ENCODE assay signal across 10 cellular contexts in genomic region chr7:2110586-2111396, GRCh38.
DNase-seq lines count a peak whose midpoint lies in the region; ATAC-seq and TF ChIP-seq lines count a peak whose summit lies in the region.
"Had no signal": no experiment of that assay in that cellular context is flagged by ENCODE, and none has a peak within 500 bp of the region (broad histone marks: within the 10 kb centered on the region; RNA-seq: fewer than 3 reads in every experiment).

No MANE protein-coding gene starts in this region.

- H4K20me1 ChIP-seq in BLaER1 (no peaks in the 10 kb centered on the region), OCI-LY7 (ENCODE audit: insufficient read depth, low read length) (no peaks in the 10 kb centered on the region)

- H3K4me1 ChIP-seq in BLaER1 (peaks cover 96% of the 10 kb centered on the region), OCI-LY7 (ENCODE audit: insufficient read depth, low read length, poor library complexity, severe bottlenecking) (peaks cover 40% of the 10 kb centered on the region), endodermal cell (ENCODE audit: control insufficient read depth, insufficient read depth, low read length) (peaks cover 7% of the 10 kb centered on the region), neuronal stem cell (ENCODE audit: control insufficient read depth in 2 of 2, insufficient read depth in 1 of 2, low read depth in 1 of 2, low read length in 2 of 2) (peaks cover 48 to 53% of the 10 kb centered on the region in 2 donors)
- H3K4me1 ChIP-seq: ascending aorta had no signal

- H3K9me3 ChIP-seq in BLaER1 (peaks cover 20% of the 10 kb centered on the region), OCI-LY7 (ENCODE audit: low read length) (no peaks in the 10 kb centered on the region), endodermal cell (ENCODE audit: control insufficient read depth, low read length) (no peaks in the 10 kb centered on the region), neuronal stem cell (replicated peaks in 1 of 2; ENCODE audit: control insufficient read depth in 2 of 2, insufficient read depth in 1 of 2, low read depth in 1 of 2, low read length in 2 of 2) (no peaks in the 10 kb centered on the region)
- H3K9me3 ChIP-seq: ascending aorta, heart right ventricle had no signal

- H3K4me2 ChIP-seq in BLaER1 = peak overlapping the region; percentile 94
- H3K4me2 ChIP-seq in OCI-LY7 (ENCODE audit: low read length) = peak overlapping the region; percentile 79
- H3K4me2 ChIP-seq in neuronal stem cell (ENCODE audit: insufficient read depth, low read length, poor library complexity, severe bottlenecking) = peak overlapping the region; percentile 13

- no peak overlapping the region for H3K14ac ChIP-seq in neuronal stem cell (ENCODE audit: low read length)

- peak overlapping the region; percentile 73 for H3K18ac ChIP-seq in neuronal stem cell (ENCODE audit: low read length)

- peak overlapping the region; percentile 64 for H3K4me3 ChIP-seq in BLaER1
- peak overlapping the region; percentile 64 for H3K4me3 ChIP-seq in OCI-LY7 (ENCODE audit: low read depth, low read length, poor library complexity, severe bottlenecking)
- H3K4me3 ChIP-seq in endodermal cell (ENCODE audit: low read length) = no peak overlapping the region
- H3K4me3 ChIP-seq in neuronal stem cell (ENCODE audit: low read length in 2 of 2) = no peak overlapping the region
- H3K4me3 ChIP-seq: ascending aorta, heart right ventricle had no signal

- H3K27me3 Mint-ChIP-seq in endodermal cell (ENCODE audit: insufficient read depth) = no peaks in the 10 kb centered on the region

- peak overlapping the region; percentile 19 for H3K27ac Mint-ChIP-seq in endodermal cell

- TF ChIP-seq CTCF in OCI-LY7 (conservative IDR thresholded peaks at IDR 0.05; ENCODE audit: low read length) (no peak), endodermal cell (conservative IDR thresholded peaks at IDR 0.05) (no peak)

- in situ Hi-C loops in KBM-7 (cut with MboI; ENCODE audit: low pct_unique_long_range_greater_than_20kb, low sequenced_read_pairs) = no loop called here

- H2BK12ac ChIP-seq in neuronal stem cell (ENCODE audit: low read length) = no peak overlapping the region

- ATAC-seq in HG02938 (IDR thresholded peaks at IDR 0.05; ENCODE audit: unreplicated experiment) = no peak
- ATAC-seq in GM21576 (IDR thresholded peaks at IDR 0.05; ENCODE audit: unreplicated experiment) = no peak

- H3K9ac ChIP-seq in BLaER1 (peak overlapping the region; percentile 86), endodermal cell (ENCODE audit: extremely low read depth, low read length, poor library complexity, severe bottlenecking) (no peak overlapping the region), neuronal stem cell (ENCODE audit: low read depth, low read length, poor library complexity) (peak overlapping the region; percentile 50)

- H2BK15ac ChIP-seq in neuronal stem cell (ENCODE audit: low read length) = no peak overlapping the region

- no peak for DNase-seq in OCI-LY7 (ENCODE audit: low spot score)
- DNase-seq in endodermal cell = no peak
- DNase-seq in neuronal stem cell (ENCODE audit: low spot score) = no peak
- DNase-seq in middle frontal gyrus (ENCODE audit: extremely low spot score, low spot score) = no peak
- no peak for DNase-seq in KBM-7
- DNase-seq: heart right ventricle had no signal

- H4K91ac ChIP-seq in neuronal stem cell (ENCODE audit: low read depth, low read length, poor library complexity) = no peak overlapping the region

- 90 to 92% methylated on average over 19 to 34 of the region's 34 CpGs for WGBS in endodermal cell (ENCODE audit: insufficient coverage in 1 of 2, insufficient read length in 1 of 2), 2 experiments
- no CpG with 5 or more reads among the region's 34 CpGs for WGBS in neuronal stem cell (ENCODE audit: extremely low coverage in 2 of 2, insufficient read length in 2 of 2, insufficient replicate concordance in 1 of 2), 2 donors

- H3K27ac ChIP-seq in BLaER1 = peak overlapping the region; percentile 97
- H3K27ac ChIP-seq in OCI-LY7 (ENCODE audit: low read depth, low read length, poor library complexity, severe bottlenecking) = peak overlapping the region; percentile 79
- peak overlapping the region; percentile 97 for H3K27ac ChIP-seq in endodermal cell (ENCODE audit: low read depth, low read length)
- H3K27ac ChIP-seq in neuronal stem cell (replicated peaks; ENCODE audit: low read length) = no peak overlapping the region
- H3K27ac ChIP-seq: ascending aorta had no signal

- peak overlapping the region; percentile 26; the same call in 1 of the 2 replicates for H2AFZ ChIP-seq in OCI-LY7 (ENCODE audit: low read length)
- no peak overlapping the region for H2AFZ ChIP-seq in neuronal stem cell (ENCODE audit: low read length)

- no peaks in the 10 kb centered on the region for H3K27me3 ChIP-seq in BLaER1
- no peaks in the 10 kb centered on the region for H3K27me3 ChIP-seq in endodermal cell (ENCODE audit: control insufficient read depth, insufficient read depth, low read length, poor library complexity, severe bottlenecking)
- H3K27me3 ChIP-seq in neuronal stem cell (ENCODE audit: control insufficient read depth in 3 of 3, insufficient read depth in 3 of 3, low read depth in 1 of 3, low read length in 3 of 3) = no peaks in the 10 kb centered on the region
- H3K27me3 ChIP-seq: ascending aorta, heart right ventricle had no signal

- H3K36me3 Mint-ChIP-seq in endodermal cell (ENCODE audit: low read depth) = peaks cover 15% of the 10 kb centered on the region

- no TSS peak for BruUV-seq in OCI-LY7 (replicated peaks; lab: Mats Ljungman, UMichigan)

- POLR2A ChIA-PET in OCI-LY7 (lab: Charles Lee) = interaction anchor here (0.6 to 2.7 kb wide), 3 partner anchors 11 to 34 kb away, joined by 3 to 12 read pairs (median 4); no protein-coding TSS in a partner anchor

- H3K79me2 ChIP-seq in OCI-LY7 (ENCODE audit: insufficient read depth, low read depth, low read length) = no peaks in the 10 kb centered on the region

- H2BK120ac ChIP-seq in neuronal stem cell (ENCODE audit: low read depth, low read length) = no peak overlapping the region

- no peak overlapping the region for H2BK5ac ChIP-seq in neuronal stem cell (ENCODE audit: low read length)

- peaks cover 3% of the 10 kb centered on the region for H3K79me1 ChIP-seq in neuronal stem cell (ENCODE audit: low read depth, low read length)

- no peak overlapping the region for H3K4me3 Mint-ChIP-seq in endodermal cell

- no peaks in the 10 kb centered on the region for H3K9me3 Mint-ChIP-seq in endodermal cell

- no peak overlapping the region for H3K4ac ChIP-seq in neuronal stem cell (ENCODE audit: low read length)

- H4K8ac ChIP-seq in neuronal stem cell (ENCODE audit: low read depth, low read length) = no peak overlapping the region

- H3K23ac ChIP-seq in neuronal stem cell (ENCODE audit: low read depth, low read length, poor library complexity) = peak overlapping the region; percentile 6

- intact Hi-C loops in OCI-LY7 (cut with micrococcal nuclease; ENCODE audit: unreplicated experiment) = no loop called here

- H3K9me2 ChIP-seq in OCI-LY7 (ENCODE audit: insufficient read depth, low read length) = no peaks in the 10 kb centered on the region

- H3K36me3 ChIP-seq in BLaER1 (peaks cover 19% of the 10 kb centered on the region), OCI-LY7 (ENCODE audit: insufficient read depth, low read length) (no peaks in the 10 kb centered on the region), endodermal cell (ENCODE audit: control insufficient read depth, insufficient read depth, low read length) (peaks cover 16% of the 10 kb centered on the region), neuronal stem cell (replicated peaks in 1 of 2; ENCODE audit: control insufficient read depth in 2 of 2, insufficient read depth in 2 of 2, low read length in 2 of 2) (peaks cover 0 to 10% of the 10 kb centered on the region in 2 donors)
- H3K36me3 ChIP-seq: ascending aorta had no signal

- H2AK5ac ChIP-seq in neuronal stem cell (ENCODE audit: low read depth, low read length) = no peak overlapping the region

- peaks cover 13% of the 10 kb centered on the region for H3K4me1 Mint-ChIP-seq in endodermal cell

- CTCF ChIA-PET in OCI-LY7 (lab: Charles Lee; ENCODE audit: unreplicated experiment) = no interaction called here

Comparison
In these comparisons a context has a peak if more than half of its experiments do, and no peak if none do; other contexts are left out.
1. H3K4me2 ChIP-seq: peak in every context shown above with its lines; median percentile 94 in BLaER1; 79 in OCI-LY7; 13 in neuronal stem cell.
2. H3K4me3 ChIP-seq: peak in BLaER1 (single experiment) and OCI-LY7 (single experiment); none in endodermal cell (single experiment) and neuronal stem cell (0 of 2).